Comparison of ENCODE assay signal across 24 cellular contexts in genomic region chr14:57227083-57227482, GRCh38.
"Had no signal": no experiment of that assay in that cellular context is flagged by ENCODE, and none has a peak within 500 bp of the region (broad histone marks: within the 10 kb centered on the region; RNA-seq: fewer than 3 reads in every experiment).

No MANE protein-coding gene starts in this region.

- ATAC-seq: activated CD8-positive, alpha-beta T cell treated with anti-CD3 and anti-CD28 coated beads, Interleukin-2, amount 10 ng/mL, durations not matched to agents 7 days and 5 days; foreskin keratinocyte; left lung; right cardiac atrium had no signal

- H3K27me3 Mint-ChIP-seq: activated CD4-positive, alpha-beta T cell treated with anti-CD3 and anti-CD28 coated beads, Interleukin-2, amount 10 ng/mL, durations not matched to agents 7 days and 5 days; central memory CD8-positive, alpha-beta T cell; naive B cell; stimulated activated naive CD8-positive, alpha-beta T cell treated with anti-CD3 and anti-CD28 coated beads, Interleukin-15, Interleukin-2, amounts not matched to agents 100 ng/mL and 50 ng/mL, for 24 hours had no signal

- H2AFZ ChIP-seq: parathyroid adenoma had no signal

- H3K9me3 Mint-ChIP-seq: central memory CD8-positive, alpha-beta T cell had no signal

- H3K27me3 ChIP-seq: adrenal gland, ascending aorta, brain microvascular endothelial cell, foreskin keratinocyte, left lung, tibial nerve had no signal

- H3K4me3 ChIP-seq: adrenal gland, ascending aorta, left lung, lung, tibial nerve had no signal

- H3K9ac ChIP-seq: parathyroid adenoma had no signal

- DNase-seq: activated CD4-positive, alpha-beta T cell treated with anti-CD3 and anti-CD28 coated beads, Interleukin-2, amount 10 ng/mL, durations not matched to agents 7 days and 5 days; activated CD8-positive, alpha-beta T cell treated with anti-CD3 and anti-CD28 coated beads, Interleukin-2, amount 10 ng/mL, durations not matched to agents 7 days and 5 days; activated gamma-delta T cell treated with Interleukin-2 at 50 U/mL for 16 hours; adrenal gland; brain microvascular endothelial cell; effector memory CD4-positive, alpha-beta T cell; foreskin keratinocyte; kidney glomerular epithelial cell; left lung; naive B cell; nucleus accumbens; right cardiac atrium; stimulated activated CD4-positive, alpha-beta T cell treated with anti-CD3 and anti-CD28 coated beads, Interleukin-12 subunit alpha, Interleukin-12 subunit beta, amount 100 ng/mL, for 4 hours; stimulated activated CD4-positive, alpha-beta T cell treated with anti-CD3 and anti-CD28 coated beads, Interleukin-4, amount 100 ng/mL, for 4 hours had no signal

- H3K27ac Mint-ChIP-seq: activated CD4-positive, alpha-beta T cell treated with anti-CD3 and anti-CD28 coated beads, Interleukin-2, amount 10 ng/mL, durations not matched to agents 7 days and 5 days; activated CD8-positive, alpha-beta T cell treated with anti-CD3 and anti-CD28 coated beads, Interleukin-2, amount 10 ng/mL, durations not matched to agents 7 days and 5 days; activated naive CD4-positive, alpha-beta T cell treated with anti-CD3 and anti-CD28 coated beads, Interleukin-2, amount 50 U/mL, for 72 hours; activated T-helper 1 cell treated with anti-CD3 and anti-CD28 coated beads, Interleukin-12 subunit alpha, Interleukin-12 subunit beta, Interleukin-2, Interleukin-4 antibody, amounts not matched to agents 30 ng/mL and 10 ng/mL and 1 ng/mL, durations not matched to agents 14 hours and 24 hours and 36 hours; stimulated activated naive CD8-positive, alpha-beta T cell treated with anti-CD3 and anti-CD28 coated beads, Interleukin-15, Interleukin-2, amounts not matched to agents 100 ng/mL and 50 ng/mL, for 24 hours had no signal

- H3K4me1 ChIP-seq: adrenal gland, ascending aorta, foreskin keratinocyte, left lung, parathyroid adenoma had no signal

- H3K27ac ChIP-seq: adrenal gland, ascending aorta, brain microvascular endothelial cell, foreskin keratinocyte, left lung, parathyroid adenoma, tibial nerve, VCaP had no signal

- H3K79me2 ChIP-seq: parathyroid adenoma had no signal

- FAIRE-seq: colon had no signal

- H3K4me3 Mint-ChIP-seq: activated CD4-positive, alpha-beta T cell treated with anti-CD3 and anti-CD28 coated beads, Interleukin-2, amount 10 ng/mL, durations not matched to agents 7 days and 5 days; activated CD8-positive, alpha-beta T cell treated with anti-CD3 and anti-CD28 coated beads, Interleukin-2, amount 10 ng/mL, durations not matched to agents 7 days and 5 days; activated T-helper 1 cell treated with anti-CD3 and anti-CD28 coated beads, Interleukin-12 subunit alpha, Interleukin-12 subunit beta, Interleukin-2, Interleukin-4 antibody, amounts not matched to agents 30 ng/mL and 10 ng/mL and 1 ng/mL, durations not matched to agents 14 hours and 24 hours and 36 hours; central memory CD8-positive, alpha-beta T cell; naive B cell; stimulated activated naive CD8-positive, alpha-beta T cell treated with anti-CD3 and anti-CD28 coated beads, Interleukin-15, Interleukin-2, amounts not matched to agents 100 ng/mL and 50 ng/mL, for 24 hours had no signal

- H3K4me1 Mint-ChIP-seq: activated CD4-positive, alpha-beta T cell treated with anti-CD3 and anti-CD28 coated beads, Interleukin-2, amount 10 ng/mL, durations not matched to agents 7 days and 5 days; central memory CD8-positive, alpha-beta T cell had no signal

- H3K9me3 ChIP-seq: adrenal gland, ascending aorta, left lung, tibial nerve had no signal
